In the genomic region with DNA sequence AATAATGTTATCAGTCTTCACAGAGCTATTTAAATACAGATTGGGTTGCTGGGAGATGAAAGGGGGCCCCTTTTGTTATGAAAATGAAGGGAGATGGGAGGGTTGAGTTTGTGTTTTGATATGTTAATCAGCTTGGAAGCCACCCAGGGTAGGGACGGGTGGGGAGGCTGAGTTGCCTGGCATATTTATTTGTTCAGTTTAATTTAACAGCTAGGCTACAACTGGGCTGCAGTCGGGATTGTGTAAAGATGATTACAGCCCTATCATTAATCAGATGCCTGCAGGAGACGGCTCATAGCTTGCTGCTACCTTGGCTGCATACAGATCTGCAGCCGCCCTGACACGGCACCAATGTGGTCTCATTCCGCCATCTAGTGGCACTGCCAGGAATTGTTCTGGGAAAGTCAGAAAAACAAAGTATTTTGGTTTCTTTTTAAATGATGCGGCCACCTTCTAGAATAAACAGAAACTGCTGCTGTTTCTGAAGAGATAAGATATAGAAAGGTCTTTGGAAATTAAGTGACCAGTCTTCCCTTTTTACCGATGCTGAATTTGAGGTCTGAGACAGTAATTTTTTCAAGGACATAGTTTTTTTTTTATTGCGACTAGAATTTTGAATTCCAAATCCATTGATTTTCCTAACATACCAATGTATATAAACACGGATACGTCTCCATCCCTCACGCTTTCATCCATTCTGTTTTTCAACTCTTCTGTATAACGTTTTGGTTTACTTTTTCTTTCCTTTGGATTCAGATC, we compare ENCODE assay signal across 8 cellular contexts.
DNase-seq lines count a peak whose midpoint lies in the region; ATAC-seq, FAIRE-seq and TF ChIP-seq lines count a peak whose summit lies in the region.

No MANE protein-coding gene starts in this region.

- H3K27me3 ChIP-seq in HepG2 (ENCODE audit: control insufficient read depth in 1 of 2, insufficient read depth in 2 of 2, low read length in 2 of 2), result no peaks in the 10 kb centered on the region; a peak in 1 of 5 replicates

- peak overlapping the region; percentile 7; the same call in 1 of the 2 replicates for H3K4me2 ChIP-seq in HepG2 (ENCODE audit: low read depth, low read length)

- FAIRE-seq in HepG2 (lab: Jason Lieb, UNC), result no peak

- peak; percentile 19 for DNase-seq in NCI-H510A treated with DMSO at 0.1 percent for 48 hours (lab: John Stamatoyannopoulos, UW)
- no peak for DNase-seq in NCI-H510A (lab: John Stamatoyannopoulos, UW)
- DNase-seq in NCI-H146 treated with DMSO at 0.1 percent for 48 hours (lab: John Stamatoyannopoulos, UW; ENCODE audit: unreplicated experiment), result peak; percentile 29
- DNase-seq in activated CD4-positive, alpha-beta T cell treated with anti-CD3 and anti-CD28 coated beads, Interleukin-2, amount 10 ng/mL, durations not matched to agents 24 days and 14 days, result peak; percentile 92
- peak; percentile 65 for DNase-seq in dedifferentiated amniotic fluid mesenchymal stem cell (ENCODE audit: extremely low spot score)
- DNase-seq in HepG2 (ENCODE audit: low spot score), result peak; percentile 15
- DNase-seq in stimulated activated CD4-positive, alpha-beta T cell treated with anti-CD3 and anti-CD28 coated beads, Interleukin-4, amount 100 ng/mL, for 4 hours, result peak; percentile 37 to 60

- no peaks in the 10 kb centered on the region for H4K20me1 ChIP-seq in HepG2 (ENCODE audit: insufficient read depth, low read length)

- CTCF ChIA-PET in HepG2 (lab: Yijun Ruan, JAX; ENCODE audit: low intra/inter-chr PET ratio, low total read pairs), result interaction anchor here (1.3 to 3.6 kb wide), 3 partner anchors 24 to 231 kb away, joined by 3 to 38 read pairs (median 7); no protein-coding TSS in a partner anchor

- H3K27ac Mint-ChIP-seq in activated CD4-positive, alpha-beta T cell treated with anti-CD3 and anti-CD28 coated beads, Interleukin-2, amount 10 ng/mL, durations not matched to agents 24 days and 14 days, result no peak overlapping the region

- in situ Hi-C loops in HepG2 (cut with HindIII; ENCODE audit: extremely low pct_ligation_motif_present, low pct_unique_long_range_greater_than_20kb), result loop anchor here (10.0 kb wide), 1 partner anchor 64 kb away; no protein-coding TSS in a partner anchor

- H3K27ac ChIP-seq in HepG2 (ENCODE audit: extremely low read length, insufficient read depth, low read length), result no peak overlapping the region

- POLR2A ChIA-PET in HepG2 (lab: Yijun Ruan, JAX), result no interaction called here

- ATAC-seq in HepG2, result peak; percentile 79
- no peak for ATAC-seq in HG02970 (IDR thresholded peaks at IDR 0.05; ENCODE audit: low FRiP score, unreplicated experiment)

- no peak overlapping the region for H3K4me3 ChIP-seq in HepG2 (replicated peaks in 1 of 3; ENCODE audit: insufficient read depth in 1 of 3, low read depth in 2 of 3, low read length in 3 of 3)

- no peaks in the 10 kb centered on the region for H3K36me3 Mint-ChIP-seq in activated CD4-positive, alpha-beta T cell treated with anti-CD3 and anti-CD28 coated beads, Interleukin-2, amount 10 ng/mL, durations not matched to agents 24 days and 14 days (ENCODE audit: low read depth)

- intact Hi-C loops in activated CD4-positive, alpha-beta T cell treated with anti-CD3 and anti-CD28 coated beads, Interleukin-2, amount 10 ng/mL, durations not matched to agents 24 days and 14 days (cut with micrococcal nuclease), result no loop called here
- intact Hi-C loops in HepG2 (cut with micrococcal nuclease; ENCODE audit: unreplicated experiment), result loop anchor here (1.0 kb wide), 1 partner anchor 26 kb away; no protein-coding TSS in a partner anchor

- peak; percentile 75 for TF ChIP-seq RAD21 in HepG2 (CRISPR knock-in tag; IDR thresholded peaks at IDR 0.05)

- TF ChIP-seq EP300 in HepG2 (IDR thresholded peaks at IDR 0.05; ENCODE audit: low read depth in 2 of 2, low read length in 2 of 2) (no peak), HepG2 (CRISPR knock-in tag; IDR thresholded peaks at IDR 0.05; ENCODE audit: borderline replicate concordance) (no peak)

- H3K9me3 Mint-ChIP-seq in activated CD4-positive, alpha-beta T cell treated with anti-CD3 and anti-CD28 coated beads, Interleukin-2, amount 10 ng/mL, durations not matched to agents 24 days and 14 days, result no peaks in the 10 kb centered on the region

- H3K4me1 ChIP-seq in HepG2 (ENCODE audit: insufficient read depth, low read length), result no peaks in the 10 kb centered on the region

- 7% methylated on average over 13 of the region's 13 CpGs for WGBS in HepG2 (ENCODE audit: low lambda C conversion rate)

- peaks cover 10% of the 10 kb centered on the region for H3K27me3 Mint-ChIP-seq in activated CD4-positive, alpha-beta T cell treated with anti-CD3 and anti-CD28 coated beads, Interleukin-2, amount 10 ng/mL, durations not matched to agents 24 days and 14 days

- no peak for TF ChIP-seq POLR2A in HepG2 (IDR thresholded peaks at IDR 0.05; ENCODE audit: insufficient read depth in 1 of 2, low read depth in 2 of 2, low read length in 2 of 2)

- no peak overlapping the region for H2AFZ ChIP-seq in HepG2 (ENCODE audit: low read length)

- H3K9ac ChIP-seq in HepG2 (ENCODE audit: insufficient read depth, low read depth, low read length), result no peak overlapping the region

- H3K36me3 ChIP-seq in HepG2 (replicated peaks in 1 of 2; ENCODE audit: control insufficient read depth in 1 of 2, insufficient read depth in 2 of 2, low read length in 2 of 2), result no peaks in the 10 kb centered on the region

- no peaks in the 10 kb centered on the region for H3K79me2 ChIP-seq in HepG2 (ENCODE audit: insufficient read depth, low read length)

- H3K4me1 Mint-ChIP-seq in activated CD4-positive, alpha-beta T cell treated with anti-CD3 and anti-CD28 coated beads, Interleukin-2, amount 10 ng/mL, durations not matched to agents 24 days and 14 days, result peaks cover 6% of the 10 kb centered on the region

- no peaks in the 10 kb centered on the region for H3K9me3 ChIP-seq in HepG2 (ENCODE audit: low read length)

- BruUV-seq in HepG2 (replicated peaks; lab: Mats Ljungman, UMichigan), result no TSS peak

- peak overlapping the region; percentile 38 for H3K4me3 Mint-ChIP-seq in activated CD4-positive, alpha-beta T cell treated with anti-CD3 and anti-CD28 coated beads, Interleukin-2, amount 10 ng/mL, durations not matched to agents 24 days and 14 days

- TF ChIP-seq CTCF in HepG2 (CRISPR knock-in tag; IDR thresholded peaks at IDR 0.05), result peak; percentile 81

TF ChIP-seq in HepG2, 621 proteins besides CTCF, POLR2A, EP300 and RAD21:
- TF ChIP-seq STAG1 (CRISPR knock-in tag; IDR thresholded peaks at IDR 0.05), result peak; percentile 79
- no peak for TF ChIP-seq ZNF124 (CRISPR knock-in tag; IDR thresholded peaks at IDR 0.05)
- TF ChIP-seq SMC3 (IDR thresholded peaks at IDR 0.05; ENCODE audit: low read length), result peak; percentile 73
TF ChIP-seq in HepG2: peak in this region for 2.
